19 cellular contexts compared by ENCODE assay signal in the genomic region with DNA sequence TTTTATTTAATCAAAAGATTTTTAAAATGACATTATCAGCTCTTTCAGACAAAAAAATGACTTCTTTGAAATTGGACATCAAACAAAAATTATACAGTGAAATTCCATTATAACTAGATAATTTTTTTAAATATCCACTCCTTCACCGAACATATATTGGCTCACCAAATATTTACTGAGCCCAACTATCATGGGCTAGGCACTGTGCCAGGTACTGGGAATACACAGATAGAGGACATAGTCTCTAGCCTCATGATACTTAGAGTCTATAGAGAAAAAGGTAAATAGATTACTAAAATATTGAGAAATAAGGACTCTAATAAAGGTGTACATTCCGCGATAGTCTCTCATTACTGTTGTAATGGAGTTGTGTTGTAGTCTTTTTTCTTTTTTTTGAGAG.
"Had no signal": no experiment of that assay in that cellular context is flagged by ENCODE, and none has a peak within 500 bp of the region (broad histone marks: within the 10 kb centered on the region; RNA-seq: fewer than 3 reads in every experiment).

No MANE protein-coding gene starts in this region.

- H3K4me3 ChIP-seq: MG63, PC-9, Peyer's patch, SJCRH30 had no signal

- DNase-seq: Karpas-422; KG1; MG63; NCI-H1105; NCI-H1417; NCI-H1436 treated with DMSO at 0.1 percent for 48 hours; NCI-H1694; NCI-H187 treated with DMSO at 0.1 percent for 48 hours; NCI-H2081 treated with DMSO at 0.1 percent for 48 hours; NCI-H2171 treated with DMSO at 0.1 percent for 48 hours; NCI-H524; NCI-H526 treated with DMSO at 0.1 percent for 48 hours; NK-92 treated with Interleukin-12 subunit alpha and Interleukin-12 subunit beta, amount 100 ng/mL, for 24 hours; PC-9; Peyer's patch; SHP77 treated with DMSO at 0.1 percent for 48 hours; SJCRH30; T-helper 1 cell; T-helper 17 cell had no signal

- H3K27ac ChIP-seq: PC-9, Peyer's patch, SJCRH30 had no signal
